18 cellular contexts compared by ENCODE assay signal in genomic region chr22:40939202-40939601, GRCh38.
"Had no signal": no experiment of that assay in that cellular context is flagged by ENCODE, and none has a peak within 500 bp of the region (broad histone marks: within the 10 kb centered on the region; RNA-seq: fewer than 3 reads in every experiment).

No MANE protein-coding gene starts in this region.

- ATAC-seq: activated CD8-positive, alpha-beta memory T cell treated with anti-CD3 and anti-CD28 coated beads, Interleukin-2, amount 10 ng/mL, durations not matched to agents 7 days and 5 days; foreskin keratinocyte; left cardiac atrium; naive thymus-derived CD4-positive, alpha-beta T cell; upper lobe of right lung had no signal

- H3K27me3 Mint-ChIP-seq: activated CD8-positive, alpha-beta memory T cell treated with anti-CD3 and anti-CD28 coated beads, Interleukin-2, amount 10 ng/mL, durations not matched to agents 7 days and 5 days; activated naive CD8-positive, alpha-beta T cell treated with anti-CD3 and anti-CD28 coated beads for 36 hours had no signal

- DNase-seq: activated CD4-positive, alpha-beta T cell treated with anti-CD3 and anti-CD28 coated beads, Interleukin-2, amount 50 U/mL, for 48 hours; activated CD4-positive, CD25-positive, alpha-beta regulatory T cell; activated CD8-positive, alpha-beta memory T cell treated with anti-CD3 and anti-CD28 coated beads, Interleukin-2, amount 10 ng/mL, durations not matched to agents 7 days and 5 days; activated naive CD8-positive, alpha-beta T cell treated with anti-CD3 and anti-CD28 coated beads for 36 hours; amniotic stem cell; hippocampal formation; left cardiac atrium; mesendoderm; naive thymus-derived CD4-positive, alpha-beta T cell; SK-N-SH; stimulated activated CD4-positive, alpha-beta T cell treated with anti-CD3 and anti-CD28 coated beads, Interleukin-2, amount 100 ng/mL, for 24 hours; upper lobe of right lung had no signal

- H3K4me3 Mint-ChIP-seq: activated CD8-positive, alpha-beta memory T cell treated with anti-CD3 and anti-CD28 coated beads, Interleukin-2, amount 10 ng/mL, durations not matched to agents 7 days and 5 days; activated naive CD8-positive, alpha-beta T cell treated with anti-CD3 and anti-CD28 coated beads for 36 hours; naive thymus-derived CD4-positive, alpha-beta T cell; neural progenitor cell had no signal

- H3K4me3 ChIP-seq: cardiac muscle cell, neural progenitor cell, prostate gland, right atrium auricular region, thoracic aorta, upper lobe of right lung had no signal

- H3K9me3 Mint-ChIP-seq: activated naive CD8-positive, alpha-beta T cell treated with anti-CD3 and anti-CD28 coated beads for 36 hours; naive thymus-derived CD4-positive, alpha-beta T cell; neural progenitor cell had no signal

- H3K27ac Mint-ChIP-seq: activated CD8-positive, alpha-beta memory T cell treated with anti-CD3 and anti-CD28 coated beads, Interleukin-2, amount 10 ng/mL, durations not matched to agents 7 days and 5 days; activated naive CD8-positive, alpha-beta T cell treated with anti-CD3 and anti-CD28 coated beads for 36 hours; naive thymus-derived CD4-positive, alpha-beta T cell; neural progenitor cell had no signal

- H3K36me3 Mint-ChIP-seq: activated CD8-positive, alpha-beta memory T cell treated with anti-CD3 and anti-CD28 coated beads, Interleukin-2, amount 10 ng/mL, durations not matched to agents 7 days and 5 days; activated naive CD8-positive, alpha-beta T cell treated with anti-CD3 and anti-CD28 coated beads for 36 hours; neural progenitor cell had no signal

- H3K4me1 Mint-ChIP-seq: neural progenitor cell had no signal
